ENCODE assay signal across 1 cellular context in the genomic region with DNA sequence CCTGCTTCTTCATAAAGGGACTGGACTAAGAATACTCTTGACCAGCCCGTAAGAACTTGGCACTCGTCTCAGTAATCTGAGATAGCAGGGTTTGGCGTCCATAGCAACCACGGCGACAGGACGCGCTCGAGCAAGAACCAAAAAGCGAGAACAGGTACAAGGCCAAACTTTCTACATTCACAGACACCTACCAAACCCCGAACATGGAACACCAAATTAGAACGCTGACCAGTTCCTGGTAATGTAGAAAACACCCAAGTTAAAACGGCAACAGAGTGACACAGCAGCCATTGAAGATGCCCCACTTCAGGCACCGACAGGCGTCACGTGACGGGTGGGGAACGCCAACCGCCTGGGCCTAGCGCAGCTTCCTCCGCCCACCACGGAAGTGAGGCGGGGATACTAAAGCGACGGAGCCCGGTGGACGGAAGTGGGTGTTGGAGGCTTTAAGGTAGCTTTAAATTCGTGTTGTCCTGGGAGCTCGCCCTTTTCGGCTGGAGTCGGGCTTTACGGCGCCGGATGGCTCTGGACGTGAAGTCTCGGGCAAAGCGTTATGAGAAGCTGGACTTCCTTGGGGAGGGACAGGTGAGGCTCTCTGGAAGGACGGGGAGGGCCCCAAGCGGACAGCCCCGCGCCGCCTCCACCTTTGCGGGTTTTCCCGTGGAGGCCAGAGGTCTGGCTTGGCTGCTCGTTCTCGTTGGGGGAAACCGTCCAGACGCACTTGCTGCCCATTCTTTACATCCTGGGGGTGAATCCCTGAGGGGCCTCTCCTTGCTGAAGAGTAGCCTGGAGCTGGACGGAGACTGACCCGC.
TF ChIP-seq lines count a peak whose summit lies in the region.

A gene (plus strand): TSS at position 430 of the 812 bp plus-strand sequence. CDS start 90 bp downstream, at position 520.

TF ChIP-seq in K562, 482 proteins besides CTCF, POLR2A, EP300 and RAD21 (continued from another document and continues in another):
- TF ChIP-seq, protein P1, sequence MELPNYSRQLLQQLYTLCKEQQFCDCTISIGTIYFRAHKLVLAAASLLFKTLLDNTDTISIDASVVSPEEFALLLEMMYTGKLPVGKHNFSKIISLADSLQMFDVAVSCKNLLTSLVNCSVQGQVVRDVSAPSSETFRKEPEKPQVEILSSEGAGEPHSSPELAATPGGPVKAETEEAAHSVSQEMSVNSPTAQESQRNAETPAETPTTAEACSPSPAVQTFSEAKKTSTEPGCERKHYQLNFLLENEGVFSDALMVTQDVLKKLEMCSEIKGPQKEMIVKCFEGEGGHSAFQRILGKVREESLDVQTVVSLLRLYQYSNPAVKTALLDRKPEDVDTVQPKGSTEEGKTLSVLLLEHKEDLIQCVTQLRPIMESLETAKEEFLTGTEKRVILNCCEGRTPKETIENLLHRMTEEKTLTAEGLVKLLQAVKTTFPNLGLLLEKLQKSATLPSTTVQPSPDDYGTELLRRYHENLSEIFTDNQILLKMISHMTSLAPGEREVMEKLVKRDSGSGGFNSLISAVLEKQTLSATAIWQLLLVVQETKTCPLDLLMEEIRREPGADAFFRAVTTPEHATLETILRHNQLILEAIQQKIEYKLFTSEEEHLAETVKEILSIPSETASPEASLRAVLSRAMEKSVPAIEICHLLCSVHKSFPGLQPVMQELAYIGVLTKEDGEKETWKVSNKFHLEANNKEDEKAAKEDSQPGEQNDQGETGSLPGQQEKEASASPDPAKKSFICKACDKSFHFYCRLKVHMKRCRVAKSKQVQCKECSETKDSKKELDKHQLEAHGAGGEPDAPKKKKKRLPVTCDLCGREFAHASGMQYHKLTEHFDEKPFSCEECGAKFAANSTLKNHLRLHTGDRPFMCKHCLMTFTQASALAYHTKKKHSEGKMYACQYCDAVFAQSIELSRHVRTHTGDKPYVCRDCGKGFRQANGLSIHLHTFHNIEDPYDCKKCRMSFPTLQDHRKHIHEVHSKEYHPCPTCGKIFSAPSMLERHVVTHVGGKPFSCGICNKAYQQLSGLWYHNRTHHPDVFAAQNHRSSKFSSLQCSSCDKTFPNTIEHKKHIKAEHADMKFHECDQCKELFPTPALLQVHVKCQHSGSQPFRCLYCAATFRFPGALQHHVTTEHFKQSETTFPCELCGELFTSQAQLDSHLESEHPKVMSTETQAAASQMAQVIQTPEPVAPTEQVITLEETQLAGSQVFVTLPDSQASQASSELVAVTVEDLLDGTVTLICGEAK (IDR thresholded peaks at IDR 0.05) = peak; percentile 95
- TF ChIP-seq, protein P1 (CRISPR knock-in tag; IDR thresholded peaks at IDR 0.05) = no peak
- TF ChIP-seq HDGF (IDR thresholded peaks at IDR 0.05) (no peak), TGIF2 (CRISPR knock-in tag; IDR thresholded peaks at IDR 0.05) (peak; percentile 48; the same call in 1 of the 2 replicates), ZNF124 (CRISPR knock-in tag; IDR thresholded peaks at IDR 0.05) (no peak), TARDBP (IDR thresholded peaks at IDR 0.05) (no peak), RBFOX2 (IDR thresholded peaks at IDR 0.05; ENCODE audit: low read depth, low read length) (peak; percentile 87), PCBP1 (IDR thresholded peaks at IDR 0.05; ENCODE audit: low read depth, low read length, poor library complexity, severe bottlenecking) (no peak), ZFX (CRISPR knock-in tag; IDR thresholded peaks at IDR 0.05) (peak; percentile 89), GATAD2B (IDR thresholded peaks at IDR 0.05; ENCODE audit: borderline replicate concordance) (no peak), TEAD1 (CRISPR knock-in tag; IDR thresholded peaks at IDR 0.05) (peak in 1 of 2 experiments; percentile 5; a peak in 1 of 4 replicates), ZNF77 (CRISPR knock-in tag; IDR thresholded peaks at IDR 0.05) (no peak), FOXP1 (CRISPR knock-in tag; IDR thresholded peaks at IDR 0.05) (peak; percentile 22; the same call in 1 of the 2 replicates), PHF8 (IDR thresholded peaks at IDR 0.05; ENCODE audit: borderline replicate concordance, low read length) (peak; percentile 87; the same call in 1 of the 2 replicates), RAD51 (IDR thresholded peaks at IDR 0.05; ENCODE audit: borderline replicate concordance, low read depth) (peak; percentile 99), ZNF764 (CRISPR knock-in tag; IDR thresholded peaks at IDR 0.05; ENCODE audit: low read depth) (no peak), NFE2 (IDR thresholded peaks at IDR 0.05; ENCODE audit: low read depth) (peak; percentile 80), ZNF324 (CRISPR knock-in tag; IDR thresholded peaks at IDR 0.05) (0 out of 2 replicates have a peak, but pooled peaks have one; percentile 17), SIN3A (IDR thresholded peaks at IDR 0.05; ENCODE audit: borderline replicate concordance in 2 of 2, control insufficient read depth in 1 of 2, low read depth in 2 of 2, low read length in 2 of 2) (peak; percentile 95 to 99), POLR2B (IDR thresholded peaks at IDR 0.05; ENCODE audit: low read depth, partially characterized antibody) (peak; percentile 84), ETV5 (CRISPR knock-in tag; IDR thresholded peaks at IDR 0.05; ENCODE audit: low read depth) (peak; percentile 70; the same call in 1 of the 2 replicates), EWSR1 (IDR thresholded peaks at IDR 0.05; ENCODE audit: borderline replicate concordance, low read depth, partially characterized antibody) (no peak), ZNF316 (IDR thresholded peaks at IDR 0.05) (peak; percentile 60; the same call in 1 of the 2 replicates), EP400 (IDR thresholded peaks at IDR 0.05) (peak; percentile 78), NR3C1 (CRISPR knock-in tag; IDR thresholded peaks at IDR 0.05) (no peak), NEUROD1 (IDR thresholded peaks at IDR 0.05; ENCODE audit: borderline replicate concordance, low read depth, low read length, partially characterized antibody) (peak; percentile 38), POLR3G (IDR thresholded peaks at IDR 0.05; ENCODE audit: extremely low read depth, insufficient read length, insufficient replicate concordance) (no peak)
- TF ChIP-seq, protein P2, sequence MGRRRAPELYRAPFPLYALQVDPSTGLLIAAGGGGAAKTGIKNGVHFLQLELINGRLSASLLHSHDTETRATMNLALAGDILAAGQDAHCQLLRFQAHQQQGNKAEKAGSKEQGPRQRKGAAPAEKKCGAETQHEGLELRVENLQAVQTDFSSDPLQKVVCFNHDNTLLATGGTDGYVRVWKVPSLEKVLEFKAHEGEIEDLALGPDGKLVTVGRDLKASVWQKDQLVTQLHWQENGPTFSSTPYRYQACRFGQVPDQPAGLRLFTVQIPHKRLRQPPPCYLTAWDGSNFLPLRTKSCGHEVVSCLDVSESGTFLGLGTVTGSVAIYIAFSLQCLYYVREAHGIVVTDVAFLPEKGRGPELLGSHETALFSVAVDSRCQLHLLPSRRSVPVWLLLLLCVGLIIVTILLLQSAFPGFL (CRISPR knock-in tag; IDR thresholded peaks at IDR 0.05) = peak; percentile 90; the same call in 1 of the 2 replicates
- TF ChIP-seq, protein P3, sequence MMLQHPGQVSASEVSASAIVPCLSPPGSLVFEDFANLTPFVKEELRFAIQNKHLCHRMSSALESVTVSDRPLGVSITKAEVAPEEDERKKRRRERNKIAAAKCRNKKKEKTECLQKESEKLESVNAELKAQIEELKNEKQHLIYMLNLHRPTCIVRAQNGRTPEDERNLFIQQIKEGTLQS (IDR thresholded peaks at IDR 0.05) = peak; percentile 46; the same call in 1 of the 2 replicates
- TF ChIP-seq, protein P3 (CRISPR knock-in tag; conservative IDR thresholded peaks at IDR 0.05) = no peak
- TF ChIP-seq, protein P4, sequence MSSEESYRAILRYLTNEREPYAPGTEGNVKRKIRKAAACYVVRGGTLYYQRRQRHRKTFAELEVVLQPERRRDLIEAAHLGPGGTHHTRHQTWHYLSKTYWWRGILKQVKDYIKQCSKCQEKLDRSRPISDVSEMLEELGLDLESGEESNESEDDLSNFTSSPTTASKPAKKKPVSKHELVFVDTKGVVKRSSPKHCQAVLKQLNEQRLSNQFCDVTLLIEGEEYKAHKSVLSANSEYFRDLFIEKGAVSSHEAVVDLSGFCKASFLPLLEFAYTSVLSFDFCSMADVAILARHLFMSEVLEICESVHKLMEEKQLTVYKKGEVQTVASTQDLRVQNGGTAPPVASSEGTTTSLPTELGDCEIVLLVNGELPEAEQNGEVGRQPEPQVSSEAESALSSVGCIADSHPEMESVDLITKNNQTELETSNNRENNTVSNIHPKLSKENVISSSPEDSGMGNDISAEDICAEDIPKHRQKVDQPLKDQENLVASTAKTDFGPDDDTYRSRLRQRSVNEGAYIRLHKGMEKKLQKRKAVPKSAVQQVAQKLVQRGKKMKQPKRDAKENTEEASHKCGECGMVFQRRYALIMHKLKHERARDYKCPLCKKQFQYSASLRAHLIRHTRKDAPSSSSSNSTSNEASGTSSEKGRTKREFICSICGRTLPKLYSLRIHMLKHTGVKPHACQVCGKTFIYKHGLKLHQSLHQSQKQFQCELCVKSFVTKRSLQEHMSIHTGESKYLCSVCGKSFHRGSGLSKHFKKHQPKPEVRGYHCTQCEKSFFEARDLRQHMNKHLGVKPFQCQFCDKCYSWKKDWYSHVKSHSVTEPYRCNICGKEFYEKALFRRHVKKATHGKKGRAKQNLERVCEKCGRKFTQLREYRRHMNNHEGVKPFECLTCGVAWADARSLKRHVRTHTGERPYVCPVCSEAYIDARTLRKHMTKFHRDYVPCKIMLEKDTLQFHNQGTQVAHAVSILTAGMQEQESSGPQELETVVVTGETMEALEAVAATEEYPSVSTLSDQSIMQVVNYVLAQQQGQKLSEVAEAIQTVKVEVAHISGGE (CRISPR knock-in tag; IDR thresholded peaks at IDR 0.05) = peak; percentile 78 to 97 (median 84); a peak in 5 of 6 replicates
- TF ChIP-seq, protein P5, sequence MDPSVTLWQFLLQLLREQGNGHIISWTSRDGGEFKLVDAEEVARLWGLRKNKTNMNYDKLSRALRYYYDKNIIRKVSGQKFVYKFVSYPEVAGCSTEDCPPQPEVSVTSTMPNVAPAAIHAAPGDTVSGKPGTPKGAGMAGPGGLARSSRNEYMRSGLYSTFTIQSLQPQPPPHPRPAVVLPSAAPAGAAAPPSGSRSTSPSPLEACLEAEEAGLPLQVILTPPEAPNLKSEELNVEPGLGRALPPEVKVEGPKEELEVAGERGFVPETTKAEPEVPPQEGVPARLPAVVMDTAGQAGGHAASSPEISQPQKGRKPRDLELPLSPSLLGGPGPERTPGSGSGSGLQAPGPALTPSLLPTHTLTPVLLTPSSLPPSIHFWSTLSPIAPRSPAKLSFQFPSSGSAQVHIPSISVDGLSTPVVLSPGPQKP (CRISPR knock-in tag; IDR thresholded peaks at IDR 0.05) = no peak
- TF ChIP-seq, protein P6, sequence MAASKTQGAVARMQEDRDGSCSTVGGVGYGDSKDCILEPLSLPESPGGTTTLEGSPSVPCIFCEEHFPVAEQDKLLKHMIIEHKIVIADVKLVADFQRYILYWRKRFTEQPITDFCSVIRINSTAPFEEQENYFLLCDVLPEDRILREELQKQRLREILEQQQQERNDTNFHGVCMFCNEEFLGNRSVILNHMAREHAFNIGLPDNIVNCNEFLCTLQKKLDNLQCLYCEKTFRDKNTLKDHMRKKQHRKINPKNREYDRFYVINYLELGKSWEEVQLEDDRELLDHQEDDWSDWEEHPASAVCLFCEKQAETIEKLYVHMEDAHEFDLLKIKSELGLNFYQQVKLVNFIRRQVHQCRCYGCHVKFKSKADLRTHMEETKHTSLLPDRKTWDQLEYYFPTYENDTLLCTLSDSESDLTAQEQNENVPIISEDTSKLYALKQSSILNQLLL (CRISPR knock-in tag; IDR thresholded peaks at IDR 0.05; ENCODE audit: borderline replicate concordance) = no peak
- TF ChIP-seq, protein P7, sequence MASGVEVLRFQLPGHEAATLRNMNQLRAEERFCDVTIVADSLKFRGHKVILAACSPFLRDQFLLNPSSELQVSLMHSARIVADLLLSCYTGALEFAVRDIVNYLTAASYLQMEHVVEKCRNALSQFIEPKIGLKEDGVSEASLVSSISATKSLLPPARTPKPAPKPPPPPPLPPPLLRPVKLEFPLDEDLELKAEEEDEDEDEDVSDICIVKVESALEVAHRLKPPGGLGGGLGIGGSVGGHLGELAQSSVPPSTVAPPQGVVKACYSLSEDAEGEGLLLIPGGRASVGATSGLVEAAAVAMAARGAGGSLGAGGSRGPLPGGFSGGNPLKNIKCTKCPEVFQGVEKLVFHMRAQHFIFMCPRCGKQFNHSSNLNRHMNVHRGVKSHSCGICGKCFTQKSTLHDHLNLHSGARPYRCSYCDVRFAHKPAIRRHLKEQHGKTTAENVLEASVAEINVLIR (CRISPR knock-in tag; IDR thresholded peaks at IDR 0.05) = no peak
- TF ChIP-seq, protein P8, sequence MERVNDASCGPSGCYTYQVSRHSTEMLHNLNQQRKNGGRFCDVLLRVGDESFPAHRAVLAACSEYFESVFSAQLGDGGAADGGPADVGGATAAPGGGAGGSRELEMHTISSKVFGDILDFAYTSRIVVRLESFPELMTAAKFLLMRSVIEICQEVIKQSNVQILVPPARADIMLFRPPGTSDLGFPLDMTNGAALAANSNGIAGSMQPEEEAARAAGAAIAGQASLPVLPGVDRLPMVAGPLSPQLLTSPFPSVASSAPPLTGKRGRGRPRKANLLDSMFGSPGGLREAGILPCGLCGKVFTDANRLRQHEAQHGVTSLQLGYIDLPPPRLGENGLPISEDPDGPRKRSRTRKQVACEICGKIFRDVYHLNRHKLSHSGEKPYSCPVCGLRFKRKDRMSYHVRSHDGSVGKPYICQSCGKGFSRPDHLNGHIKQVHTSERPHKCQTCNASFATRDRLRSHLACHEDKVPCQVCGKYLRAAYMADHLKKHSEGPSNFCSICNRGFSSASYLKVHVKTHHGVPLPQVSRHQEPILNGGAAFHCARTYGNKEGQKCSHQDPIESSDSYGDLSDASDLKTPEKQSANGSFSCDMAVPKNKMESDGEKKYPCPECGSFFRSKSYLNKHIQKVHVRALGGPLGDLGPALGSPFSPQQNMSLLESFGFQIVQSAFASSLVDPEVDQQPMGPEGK (CRISPR knock-in tag; IDR thresholded peaks at IDR 0.05; ENCODE audit: borderline replicate concordance) = no peak
